ENCODE assay signal across 13 cellular contexts in genomic region chr5:38782185-38782584, GRCh38.
DNase-seq lines count a peak whose midpoint lies in the region; ATAC-seq and TF ChIP-seq lines count a peak whose summit lies in the region.
"Had no signal": no experiment of that assay in that cellular context is flagged by ENCODE, and none has a peak within 500 bp of the region (broad histone marks: within the 10 kb centered on the region; RNA-seq: fewer than 3 reads in every experiment).

No MANE protein-coding gene starts in this region.

- peak overlapping the region; percentile 75 for H2AFZ ChIP-seq in ACC112 (ENCODE audit: low read length, unreplicated experiment)

- H3K4me3 ChIP-seq in ACC112 (ENCODE audit: low read depth, low read length), result peak overlapping the region; percentile 31; the same call in 1 of the 2 replicates
- no peak overlapping the region for H3K4me3 ChIP-seq in HEK293 (ENCODE audit: low read depth, low read length)
- H3K4me3 ChIP-seq in brain microvascular endothelial cell (ENCODE audit: low read depth, low read length), result no peak overlapping the region

- POLR2A ChIA-PET in HEK293 (lab: Yijun Ruan, JAX), result interaction anchor here (1.1 kb wide), 1 partner anchor 11 kb away, joined by 3 read pairs; no protein-coding TSS in a partner anchor

- H3K27me3 ChIP-seq in ACC112 (ENCODE audit: insufficient read depth, low read length), result no peaks in the 10 kb centered on the region
- H3K27me3 ChIP-seq in brain microvascular endothelial cell (replicated peaks), result no peaks in the 10 kb centered on the region

- H3K79me2 ChIP-seq in ACC112 (ENCODE audit: control insufficient read depth, insufficient read depth, low read length, unreplicated experiment), result no peaks in the 10 kb centered on the region

- H3K9me3 ChIP-seq in HEK293 (ENCODE audit: control insufficient read depth, insufficient read depth, low read depth, low read length), result 0 out of 2 replicates have a peak, but pooled peaks cover 2% of the 10 kb centered on the region

- ATAC-seq in GM19328 (IDR thresholded peaks at IDR 0.05; ENCODE audit: unreplicated experiment) (no peak), GM18868 (IDR thresholded peaks at IDR 0.05; ENCODE audit: unreplicated experiment) (no peak)
- ATAC-seq: activated CD4-positive, alpha-beta T cell treated with anti-CD3 and anti-CD28 coated beads for 36 hours; foreskin keratinocyte had no signal

- peaks cover 41% of the 10 kb centered on the region for H3K4me1 ChIP-seq in ACC112 (ENCODE audit: control insufficient read depth, insufficient read depth, low read length, unreplicated experiment)
- H3K4me1 ChIP-seq in HEK293 (ENCODE audit: control insufficient read depth, insufficient read depth, low read length), result peaks cover 19% of the 10 kb centered on the region
- H3K4me1 ChIP-seq: foreskin keratinocyte had no signal

- DNase-seq in brain microvascular endothelial cell (no peak), osteocyte (ENCODE audit: extremely low spot score, unreplicated experiment) (no peak), NCI-H226 (no peak)
- no peak for DNase-seq in effector CD8-positive, alpha-beta T cell (lab: John Stamatoyannopoulos, UW)
- DNase-seq: activated CD4-positive, alpha-beta T cell treated with anti-CD3 and anti-CD28 coated beads for 36 hours; activated effector memory CD4-positive, alpha-beta T cell treated with anti-CD3 and anti-CD28 coated beads, Interleukin-2, amount 50 U/mL, for 16 hours; amygdala; CD4-positive, alpha-beta memory T cell; foreskin keratinocyte had no signal

- H3K9me3 Mint-ChIP-seq in osteocyte (ENCODE audit: unreplicated experiment), result peaks cover 7% of the 10 kb centered on the region

- H3K36me3 ChIP-seq in ACC112 (ENCODE audit: insufficient read depth, low read length) (no peaks in the 10 kb centered on the region), HEK293 (ENCODE audit: control insufficient read depth in 2 of 2, insufficient read depth in 1 of 2, low read length in 2 of 2) (no peaks in the 10 kb centered on the region), brain microvascular endothelial cell (replicated peaks) (no peaks in the 10 kb centered on the region)

- peak overlapping the region; percentile 89 for H3K27ac Mint-ChIP-seq in osteocyte (ENCODE audit: unreplicated experiment)
- H3K27ac Mint-ChIP-seq: activated CD4-positive, alpha-beta T cell treated with anti-CD3 and anti-CD28 coated beads for 36 hours; CD4-positive, alpha-beta memory T cell had no signal

- no peaks in the 10 kb centered on the region for H3K36me3 Mint-ChIP-seq in osteocyte (ENCODE audit: unreplicated experiment)
- H3K36me3 Mint-ChIP-seq: CD4-positive, alpha-beta memory T cell had no signal

- peaks cover 26% of the 10 kb centered on the region for H3K4me1 Mint-ChIP-seq in osteocyte (ENCODE audit: unreplicated experiment)
- H3K4me1 Mint-ChIP-seq: activated CD4-positive, alpha-beta T cell treated with anti-CD3 and anti-CD28 coated beads for 36 hours; CD4-positive, alpha-beta memory T cell had no signal

- in situ Hi-C loops in brain microvascular endothelial cell (cut with HindIII; ENCODE audit: low pct_ligation_motif_present, low sequenced_read_pairs), result no loop called here

- H3K27ac ChIP-seq in ACC112 (ENCODE audit: low read depth, low read length) (peak overlapping the region; percentile 94), HEK293 (ENCODE audit: extremely low read depth, low read depth, low read length) (0 out of 2 replicates have a peak overlapping the region, but pooled peaks have one; percentile 58), brain microvascular endothelial cell (peak overlapping the region; percentile 70)
- H3K27ac ChIP-seq: foreskin keratinocyte had no signal

- H3K4me3 Mint-ChIP-seq in osteocyte (ENCODE audit: unreplicated experiment), result no peak overlapping the region
- H3K4me3 Mint-ChIP-seq: activated CD4-positive, alpha-beta T cell treated with anti-CD3 and anti-CD28 coated beads for 36 hours; CD4-positive, alpha-beta memory T cell had no signal

- CTCF ChIA-PET in HEK293 (lab: Yijun Ruan, JAX), result interaction anchor here (0.6 to 2.9 kb wide), 11 partner anchors 15 to 346 kb away, joined by 3 to 18 read pairs (median 4); no protein-coding TSS in a partner anchor

- TF ChIP-seq CTCF in HEK293 (tag by site-specific recombination; IDR thresholded peaks at IDR 0.05), result no peak
- no peak for TF ChIP-seq CTCF in brain microvascular endothelial cell (IDR thresholded peaks at IDR 0.05; ENCODE audit: low read depth, low read length, missing control alignments)
- no peak for TF ChIP-seq CTCF in osteocyte (IDR thresholded peaks at IDR 0.05)

- peaks cover 4% of the 10 kb centered on the region for H3K27me3 Mint-ChIP-seq in osteocyte (ENCODE audit: unreplicated experiment)

TF ChIP-seq in HEK293, 187 proteins besides CTCF, POLR2A, EP300 and RAD21 (continues in another document):
- no peak for TF ChIP-seq ZNF549 (tag by site-specific recombination; IDR thresholded peaks at IDR 0.05)
- no peak for TF ChIP-seq ZNF175 (tag by site-specific recombination; IDR thresholded peaks at IDR 0.05)
- TF ChIP-seq ZNF404 (tag by site-specific recombination; IDR thresholded peaks at IDR 0.05), result no peak
- TF ChIP-seq MYNN (tag by site-specific recombination; IDR thresholded peaks at IDR 0.05; ENCODE audit: borderline replicate concordance), result no peak
- no peak for TF ChIP-seq KLF1 (tag by site-specific recombination; IDR thresholded peaks at IDR 0.05)
- TF ChIP-seq ZNF626 (tag by site-specific recombination; IDR thresholded peaks at IDR 0.05), result no peak
- no peak for TF ChIP-seq ZNF26 (tag by site-specific recombination; IDR thresholded peaks at IDR 0.05)
- no peak for TF ChIP-seq ZNF600 (tag by site-specific recombination; IDR thresholded peaks at IDR 0.05)
- TF ChIP-seq SETDB1 (IDR thresholded peaks at IDR 0.05; ENCODE audit: insufficient read length, low read length), result no peak
- no peak for TF ChIP-seq GLIS2 (tag by site-specific recombination; IDR thresholded peaks at IDR 0.05)
- no peak for TF ChIP-seq ZNF530 (tag by site-specific recombination; IDR thresholded peaks at IDR 0.05; ENCODE audit: low read depth)
- TF ChIP-seq, protein P1, sequence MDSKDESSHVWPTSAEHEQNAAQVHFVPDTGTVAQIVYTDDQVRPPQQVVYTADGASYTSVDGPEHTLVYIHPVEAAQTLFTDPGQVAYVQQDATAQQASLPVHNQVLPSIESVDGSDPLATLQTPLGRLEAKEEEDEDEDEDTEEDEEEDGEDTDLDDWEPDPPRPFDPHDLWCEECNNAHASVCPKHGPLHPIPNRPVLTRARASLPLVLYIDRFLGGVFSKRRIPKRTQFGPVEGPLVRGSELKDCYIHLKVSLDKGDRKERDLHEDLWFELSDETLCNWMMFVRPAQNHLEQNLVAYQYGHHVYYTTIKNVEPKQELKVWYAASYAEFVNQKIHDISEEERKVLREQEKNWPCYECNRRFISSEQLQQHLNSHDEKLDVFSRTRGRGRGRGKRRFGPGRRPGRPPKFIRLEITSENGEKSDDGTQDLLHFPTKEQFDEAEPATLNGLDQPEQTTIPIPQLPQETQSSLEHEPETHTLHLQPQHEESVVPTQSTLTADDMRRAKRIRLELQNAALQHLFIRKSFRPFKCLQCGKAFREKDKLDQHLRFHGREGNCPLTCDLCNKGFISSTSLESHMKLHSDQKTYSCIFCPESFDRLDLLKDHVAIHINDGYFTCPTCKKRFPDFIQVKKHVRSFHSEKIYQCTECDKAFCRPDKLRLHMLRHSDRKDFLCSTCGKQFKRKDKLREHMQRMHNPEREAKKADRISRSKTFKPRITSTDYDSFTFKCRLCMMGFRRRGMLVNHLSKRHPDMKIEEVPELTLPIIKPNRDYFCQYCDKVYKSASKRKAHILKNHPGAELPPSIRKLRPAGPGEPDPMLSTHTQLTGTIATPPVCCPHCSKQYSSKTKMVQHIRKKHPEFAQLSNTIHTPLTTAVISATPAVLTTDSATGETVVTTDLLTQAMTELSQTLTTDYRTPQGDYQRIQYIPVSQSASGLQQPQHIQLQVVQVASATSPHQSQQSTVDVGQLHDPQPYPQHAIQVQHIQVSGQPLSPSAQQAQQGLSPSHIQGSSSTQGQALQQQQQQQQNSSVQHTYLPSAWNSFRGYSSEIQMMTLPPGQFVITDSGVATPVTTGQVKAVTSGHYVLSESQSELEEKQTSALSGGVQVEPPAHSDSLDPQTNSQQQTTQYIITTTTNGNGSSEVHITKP (tag by site-specific recombination; IDR thresholded peaks at IDR 0.05), result no peak
- TF ChIP-seq, protein P2, sequence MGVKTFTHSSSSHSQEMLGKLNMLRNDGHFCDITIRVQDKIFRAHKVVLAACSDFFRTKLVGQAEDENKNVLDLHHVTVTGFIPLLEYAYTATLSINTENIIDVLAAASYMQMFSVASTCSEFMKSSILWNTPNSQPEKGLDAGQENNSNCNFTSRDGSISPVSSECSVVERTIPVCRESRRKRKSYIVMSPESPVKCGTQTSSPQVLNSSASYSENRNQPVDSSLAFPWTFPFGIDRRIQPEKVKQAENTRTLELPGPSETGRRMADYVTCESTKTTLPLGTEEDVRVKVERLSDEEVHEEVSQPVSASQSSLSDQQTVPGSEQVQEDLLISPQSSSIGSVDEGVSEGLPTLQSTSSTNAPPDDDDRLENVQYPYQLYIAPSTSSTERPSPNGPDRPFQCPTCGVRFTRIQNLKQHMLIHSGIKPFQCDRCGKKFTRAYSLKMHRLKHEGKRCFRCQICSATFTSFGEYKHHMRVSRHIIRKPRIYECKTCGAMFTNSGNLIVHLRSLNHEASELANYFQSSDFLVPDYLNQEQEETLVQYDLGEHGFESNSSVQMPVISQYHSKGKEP (tag by site-specific recombination; IDR thresholded peaks at IDR 0.05), result no peak
